Comparison of ENCODE assay signal across 9 cellular contexts in the genomic region with DNA sequence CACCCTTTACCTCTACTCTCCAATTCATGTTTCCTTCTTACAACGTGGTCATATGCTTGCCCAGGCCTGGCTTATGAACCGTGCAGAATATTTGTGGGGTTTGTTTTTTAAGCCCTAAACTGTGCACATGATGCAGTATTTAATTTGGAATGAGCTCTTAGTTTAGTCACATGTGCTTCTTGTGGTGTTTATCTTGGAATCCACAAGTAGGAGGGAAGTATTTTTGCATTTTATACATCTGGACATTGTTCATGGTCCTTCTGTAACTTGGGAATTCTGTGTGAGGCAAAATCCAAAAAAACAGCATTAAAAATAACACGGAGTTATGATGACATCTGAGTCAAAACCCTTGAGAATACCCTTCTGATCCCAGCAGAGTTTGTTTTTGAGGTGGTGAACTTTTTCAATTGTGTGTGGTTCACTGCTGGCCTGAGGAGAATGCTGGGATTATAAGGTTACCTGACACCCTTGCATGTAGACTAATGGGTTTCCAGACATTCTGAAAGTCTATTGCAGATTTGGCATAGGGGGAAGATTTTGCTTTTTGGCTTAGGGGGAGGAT.
A peak's percentile ranks its signal among the peaks of the same experiment; 100 is the strongest.
DNase-seq lines count a peak whose midpoint lies in the region; ATAC-seq, FAIRE-seq and TF ChIP-seq lines count a peak whose summit lies in the region.
"Had no signal": no experiment of that assay in that cellular context is flagged by ENCODE, and none has a peak within 500 bp of the region (broad histone marks: within the 10 kb centered on the region; RNA-seq: fewer than 3 reads in every experiment).

No MANE protein-coding gene starts in this region.

- H3K4me3 ChIP-seq in bronchial epithelial cell (ENCODE audit: low read depth, low read length), result no peak overlapping the region

- no peaks in the 10 kb centered on the region for H3K27me3 ChIP-seq in bronchial epithelial cell (ENCODE audit: control insufficient read depth, insufficient read depth, low read length)
- no peaks in the 10 kb centered on the region for H3K27me3 ChIP-seq in layer of hippocampus (ENCODE audit: control insufficient read depth, insufficient read depth, low read length)

- DNase-seq in HS-27A (ENCODE audit: low read depth) (peak; percentile 49), bronchial epithelial cell (ENCODE audit: low read depth) (peak; percentile 41), GDM1 (lab: John Stamatoyannopoulos, UW) (no peak), SHP77 treated with DMSO at 0.1 percent for 48 hours (lab: John Stamatoyannopoulos, UW) (no peak)
- DNase-seq: NCI-H774 had no signal

- H3K36me3 ChIP-seq in bronchial epithelial cell (ENCODE audit: control insufficient read depth, insufficient read depth, low read length), result no peaks in the 10 kb centered on the region

- ATAC-seq in HG03196 (IDR thresholded peaks at IDR 0.05; ENCODE audit: unreplicated experiment) (no peak), HG03342 (IDR thresholded peaks at IDR 0.05; ENCODE audit: unreplicated experiment) (no peak)

- H3K27ac ChIP-seq in layer of hippocampus (ENCODE audit: low read depth, low read length) (peak overlapping the region; percentile 58), temporal lobe (ENCODE audit: low read depth, low read length) (peak overlapping the region; percentile 59)

- no peak for TF ChIP-seq CTCF in bronchial epithelial cell (IDR thresholded peaks at IDR 0.05; ENCODE audit: insufficient read depth, low read length, severe bottlenecking)

- FAIRE-seq in bronchial epithelial cell (lab: Jason Lieb, UNC), result no peak

Comparison
In these comparisons a context has a peak if more than half of its experiments do, and no peak if none do; other contexts are left out.
1. DNase-seq: peak in HS-27A (single experiment) and bronchial epithelial cell (single experiment); none in GDM1 (single experiment) and SHP77 treated with DMSO at 0.1 percent for 48 hours (single experiment).